ENCODE assay signal across 21 cellular contexts in the genomic region with DNA sequence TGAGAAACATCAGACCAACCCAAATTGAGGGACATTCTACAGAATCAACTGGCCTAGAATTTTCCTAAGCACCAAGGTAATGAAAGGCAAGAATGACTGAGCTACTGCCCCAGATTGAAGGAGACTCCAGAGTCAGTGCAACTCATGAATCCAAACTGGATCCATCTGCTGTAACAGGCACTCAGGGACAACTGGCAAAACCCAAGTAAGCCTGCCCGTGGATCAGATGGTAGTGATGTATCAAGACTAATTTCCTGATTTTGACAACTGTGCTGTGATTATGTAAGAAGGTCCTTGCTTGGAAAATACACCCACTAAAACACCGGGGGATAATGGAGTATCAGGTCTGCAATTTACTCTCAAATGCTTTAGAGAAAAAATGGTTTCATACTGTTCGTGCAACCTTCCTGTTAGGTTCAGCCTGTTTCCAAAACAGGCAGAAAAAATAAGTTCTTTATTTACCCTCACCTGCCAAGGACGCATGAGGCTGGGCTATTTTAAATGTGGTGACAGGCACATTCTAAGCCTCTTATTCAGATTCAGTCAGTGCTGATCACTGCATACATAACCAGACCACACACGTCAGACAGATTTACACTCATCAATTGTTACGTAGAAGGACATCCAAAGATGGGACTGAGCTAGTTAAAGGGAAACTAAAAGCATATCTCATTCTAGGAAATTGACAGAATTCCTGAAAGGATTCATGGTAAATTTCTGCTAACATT. TPM values are rescaled to one million over a fixed set of nuclear protein-coding genes. Genes with fewer than 3 reads are reported as not detected.
DNase-seq lines count a peak whose midpoint lies in the region; ATAC-seq, FAIRE-seq and TF ChIP-seq lines count a peak whose summit lies in the region.
"Had no signal": no experiment of that assay in that cellular context is flagged by ENCODE, and none has a peak within 500 bp of the region (broad histone marks: within the 10 kb centered on the region; RNA-seq: fewer than 3 reads in every experiment).

No MANE protein-coding gene starts in this region.

- no peaks in the 10 kb centered on the region for H3K9me3 Mint-ChIP-seq in MCF 10A (ENCODE audit: unreplicated experiment)
- H3K9me3 Mint-ChIP-seq: activated naive CD4-positive, alpha-beta T cell treated with anti-CD3 and anti-CD28 coated beads, Interleukin-2, amount 10 ng/mL, durations not matched to agents 7 days and 5 days; CD8-positive, alpha-beta memory T cell; nephron had no signal

- in situ Hi-C loops in mammary epithelial cell (cut with MboI; ENCODE audit: low sequenced_read_pairs in 2 of 2), result no loop called here

- peaks cover 34% of the 10 kb centered on the region for H3K36me3 Mint-ChIP-seq in MCF 10A (ENCODE audit: insufficient read depth, unreplicated experiment)

- no peak overlapping the region for H3K4me2 ChIP-seq in mammary epithelial cell (ENCODE audit: insufficient read depth, low read depth, low read length)

- dilution Hi-C loops in mammary epithelial cell (cut with HindIII; ENCODE audit: low sequenced_read_pairs), result no loop called here

- POLR2A ChIA-PET in MCF 10A (lab: Yijun Ruan, JAX), result no interaction called here

- H2AFZ ChIP-seq in mammary epithelial cell (ENCODE audit: low read depth, low read length), result no peak overlapping the region

- H3K4me1 Mint-ChIP-seq in MCF 10A (ENCODE audit: insufficient read depth, unreplicated experiment), result peaks cover 11% of the 10 kb centered on the region

- FAIRE-seq in GM19239 (lab: Jason Lieb, UNC), result no peak

- H3K27ac Mint-ChIP-seq in MCF 10A (ENCODE audit: low read depth, unreplicated experiment), result no peak overlapping the region
- H3K27ac Mint-ChIP-seq: activated naive CD4-positive, alpha-beta T cell treated with anti-CD3 and anti-CD28 coated beads, Interleukin-2, amount 10 ng/mL, durations not matched to agents 7 days and 5 days; nephron had no signal

- CTCF ChIA-PET in mammary epithelial cell (lab: Charles Lee; ENCODE audit: low non-redundant PET), result no interaction called here
- CTCF ChIA-PET in MCF 10A (lab: Yijun Ruan, JAX), result no interaction called here

- intact Hi-C loops in mammary epithelial cell (cut with micrococcal nuclease) (no loop called here), MCF 10A (cut with micrococcal nuclease) (no loop called here), heart left ventricle (cut with DNase I) (no loop called here), aorta (cut with DNase I) (no loop called here)

- TF ChIP-seq CTCF in mammary epithelial cell (conservative IDR thresholded peaks at IDR 0.05 in 1 of 2, IDR thresholded peaks at IDR 0.05 in 1 of 2; ENCODE audit: extremely low read depth in 1 of 2, insufficient read depth in 1 of 2, low read depth in 1 of 2, low read length in 2 of 2), result no peak
- TF ChIP-seq CTCF in MCF 10A (IDR thresholded peaks at IDR 0.05; ENCODE audit: unreplicated experiment), result no peak
- no peak for TF ChIP-seq CTCF in heart left ventricle (IDR thresholded peaks at IDR 0.05)

- no peaks in the 10 kb centered on the region for H4K20me1 ChIP-seq in mammary epithelial cell (ENCODE audit: insufficient read depth, low read length)

- no peak overlapping the region for H3K4me3 Mint-ChIP-seq in MCF 10A (ENCODE audit: unreplicated experiment)
- H3K4me3 Mint-ChIP-seq: activated naive CD4-positive, alpha-beta T cell treated with anti-CD3 and anti-CD28 coated beads, Interleukin-2, amount 10 ng/mL, durations not matched to agents 7 days and 5 days; CD8-positive, alpha-beta memory T cell; nephron; T-helper 17 cell had no signal

- no peaks in the 10 kb centered on the region for H3K27me3 ChIP-seq in mammary epithelial cell (ENCODE audit: insufficient read depth, low read length)
- H3K27me3 ChIP-seq in heart left ventricle, result no peaks in the 10 kb centered on the region
- no peaks in the 10 kb centered on the region for H3K27me3 ChIP-seq in aorta (ENCODE audit: control insufficient read depth in 1 of 2, insufficient read depth in 2 of 2, low read length in 1 of 2)
- H3K27me3 ChIP-seq: stomach had no signal

- 74% methylated on average over 6 of the region's 6 CpGs for WGBS in mammary epithelial cell (ENCODE audit: low coverage, missing lambda C conversion rate)
- WGBS in heart left ventricle, 4 donors, result 48 to 54% (median 50%) methylated on average over 6 of the region's 6 CpGs
- 18 to 21% methylated on average over 6 of the region's 6 CpGs for WGBS in aorta, 2 donors

- H3K27ac ChIP-seq in mammary epithelial cell (ENCODE audit: insufficient read depth, low read depth, low read length), result no peak overlapping the region
- H3K27ac ChIP-seq in heart left ventricle, result peak overlapping the region; percentile 15 to 87 (median 62)
- H3K27ac ChIP-seq in aorta (ENCODE audit: low read depth in 1 of 2, low read length in 2 of 2), result peak overlapping the region in 1 of 2 donors; percentile 26

- TF ChIP-seq POLR2A in heart left ventricle (IDR thresholded peaks at IDR 0.05), result no peak

- H3K79me2 ChIP-seq in mammary epithelial cell (ENCODE audit: insufficient read depth, low read length), result peaks cover 95% of the 10 kb centered on the region

- peak; percentile 28 for DNase-seq in mammary epithelial cell
- DNase-seq in MCF 10A (ENCODE audit: unreplicated experiment), result no peak
- DNase-seq in amniotic epithelial cell (ENCODE audit: low read depth), result peak; percentile 13
- no peak for DNase-seq in heart left ventricle
- no peak for DNase-seq in GM19239 (ENCODE audit: insufficient read length, low spot score)
- DNase-seq in aorta, result no peak
- no peak for DNase-seq in activated CD8-positive, alpha-beta memory T cell treated with anti-CD3 and anti-CD28 coated beads, Interleukin-2, amount 50 U/mL, for 4 hours
- DNase-seq: ACHN; activated CD4-positive, CD25-positive, alpha-beta regulatory T cell; activated CD8-positive, alpha-beta memory T cell treated with anti-CD3 and anti-CD28 coated beads, Interleukin-2, amount 50 U/mL, for 48 hours; activated naive CD4-positive, alpha-beta T cell treated with anti-CD3 and anti-CD28 coated beads, Interleukin-2, amount 10 ng/mL, durations not matched to agents 7 days and 5 days; CD8-positive, alpha-beta memory T cell; foreskin melanocyte; mesenchymal stem cell; NCI-H446 treated with DMSO at 0.1 percent for 48 hours; SHP77 treated with DMSO at 0.1 percent for 48 hours; stomach; T-helper 17 cell had no signal

- H3K27me3 Mint-ChIP-seq in MCF 10A (ENCODE audit: insufficient read depth, unreplicated experiment), result no peaks in the 10 kb centered on the region
- H3K27me3 Mint-ChIP-seq: activated naive CD4-positive, alpha-beta T cell treated with anti-CD3 and anti-CD28 coated beads, Interleukin-2, amount 10 ng/mL, durations not matched to agents 7 days and 5 days; CD8-positive, alpha-beta memory T cell; T-helper 17 cell had no signal

- BruUV-seq in mammary epithelial cell (replicated peaks; lab: Mats Ljungman, UMichigan) (no TSS peak), MCF 10A (replicated peaks; lab: Mats Ljungman, UMichigan) (no TSS peak)

- H3K4me1 ChIP-seq in mammary epithelial cell (ENCODE audit: insufficient read depth, low read length) (no peaks in the 10 kb centered on the region), heart left ventricle (peaks cover 0 to 45% (median 22%) of the 10 kb centered on the region in 12 donors), aorta (ENCODE audit: control insufficient read depth in 1 of 2, insufficient read depth in 2 of 2, low read length in 2 of 2) (peaks cover 0 to 5% of the 10 kb centered on the region in 2 donors)

- H3K9me3 ChIP-seq in mammary epithelial cell (replicated peaks; ENCODE audit: insufficient read depth, low read length), result no peaks in the 10 kb centered on the region
- H3K9me3 ChIP-seq in heart left ventricle, result no peaks in the 10 kb centered on the region
- H3K9me3 ChIP-seq in aorta (ENCODE audit: control insufficient read depth, low read length), result no peaks in the 10 kb centered on the region
- H3K9me3 ChIP-seq: stomach had no signal

- H3K4me3 ChIP-seq in mammary epithelial cell (replicated peaks in 1 of 3; ENCODE audit: insufficient read depth in 1 of 3, low read depth in 2 of 3, low read length in 3 of 3), result no peak overlapping the region
- no peak overlapping the region for H3K4me3 ChIP-seq in heart left ventricle
- H3K4me3 ChIP-seq in aorta (ENCODE audit: low read length in 2 of 2), result no peak overlapping the region
- H3K4me3 ChIP-seq: stomach had no signal

- H3K36me3 ChIP-seq in mammary epithelial cell (ENCODE audit: insufficient read depth, low read length), result no peaks in the 10 kb centered on the region
- peaks cover 0 to 32% (median 11%) of the 10 kb centered on the region in 9 donors for H3K36me3 ChIP-seq in heart left ventricle
- peaks cover 0 to 5% of the 10 kb centered on the region in 2 donors for H3K36me3 ChIP-seq in aorta (ENCODE audit: control insufficient read depth in 1 of 2, insufficient read depth in 2 of 2, low read length in 1 of 2)

- no peak overlapping the region for H3K9ac ChIP-seq in mammary epithelial cell (ENCODE audit: insufficient read depth, low read length)

- ATAC-seq in heart left ventricle, result peak; percentile 65 to 92 (median 90)
- no peak for ATAC-seq in aorta (ENCODE audit: low FRiP score)
- ATAC-seq in GM21526 (IDR thresholded peaks at IDR 0.05; ENCODE audit: low FRiP score, unreplicated experiment), result no peak
- ATAC-seq: T-helper 17 cell had no signal

RNA-seq across cellular contexts. Expression of a gene that starts 7.0 kb away (rescaled TPM):
- total RNA-seq in mammary epithelial cell (100 to 1,000 TPM in 1 of 2 donors, 10 to 100 TPM in 1; 65.0 to 101 TPM), MCF 10A (2022) (63.6 and 75.1 TPM in 2 replicates), heart left ventricle (10 to 100 TPM; 57.3 to 91.4 (median 68.6) TPM), aorta (100 to 1,000 TPM in 1 of 2 donors, 10 to 100 TPM in 1; 75.0 to 108 TPM)
- polyA plus RNA-seq in mammary epithelial cell (48.8 TPM), heart left ventricle (10 to 100 TPM; 37.2 to 54.2 TPM), aorta (10 to 100 TPM; 28.9 to 68.3 TPM)
- 146 TPM for polyA minus RNA-seq in mammary epithelial cell

RNA-seq across cellular contexts. Expression of a gene that starts 35.2 kb away (rescaled TPM):
- total RNA-seq in mammary epithelial cell, result 10 to 100 TPM; 14.5 to 15.5 TPM
- 10.5 TPM for polyA plus RNA-seq in mammary epithelial cell
- polyA minus RNA-seq in mammary epithelial cell, result 28.5 TPM
- total RNA-seq in MCF 10A (2022), result 13.3 and 20.9 TPM in 2 replicates
- 10 to 100 TPM; 15.8 to 46.8 (median 23.4) TPM for total RNA-seq in heart left ventricle
- 10 to 100 TPM; 12.8 to 16.1 TPM for polyA plus RNA-seq in heart left ventricle
- 10 to 100 TPM; 14.6 to 20.5 TPM for total RNA-seq in aorta
- polyA plus RNA-seq in aorta, result 10 to 100 TPM; 11.4 to 19.0 TPM

RNA-seq across cellular contexts. Expression of a gene that starts 35.3 kb away (rescaled TPM):
- total RNA-seq in mammary epithelial cell (under 1 TPM; 0.16 to 0.17 TPM), MCF 10A (2022) (not detected in 2 replicates), heart left ventricle (under 1 TPM in 3 of 9 donors, not detected in 6; 0.20 to 0.32 (median 0.25) TPM), aorta (under 1 TPM; 0.19 to 0.48 TPM)
- polyA plus RNA-seq in mammary epithelial cell (not detected), heart left ventricle (under 1 TPM; 0.15 to 0.38 TPM), aorta (1 to 10 TPM in 1 of 2 donors, not detected in 1; 1.4 TPM)
- polyA minus RNA-seq in mammary epithelial cell, result not detected
- total RNA-seq: T-helper 17 cell, urinary bladder had no signal

Comparison
In these comparisons a context has a peak if more than half of its experiments do, and no peak if none do; other contexts are left out.
1. DNase-seq: peak in mammary epithelial cell (single experiment) and amniotic epithelial cell (single experiment); none in MCF 10A (single experiment), heart left ventricle (0 of 5), GM19239 (single experiment), aorta (0 of 2) and activated CD8-positive, alpha-beta memory T cell treated with anti-CD3 and anti-CD28 coated beads, Interleukin-2, amount 50 U/mL, for 4 hours (single experiment).
2. ATAC-seq: peak in heart left ventricle (4 of 4); none in aorta (single experiment) and GM21526 (single experiment).